Comparison of ENCODE assay signal across 8 cellular contexts in the genomic region with DNA sequence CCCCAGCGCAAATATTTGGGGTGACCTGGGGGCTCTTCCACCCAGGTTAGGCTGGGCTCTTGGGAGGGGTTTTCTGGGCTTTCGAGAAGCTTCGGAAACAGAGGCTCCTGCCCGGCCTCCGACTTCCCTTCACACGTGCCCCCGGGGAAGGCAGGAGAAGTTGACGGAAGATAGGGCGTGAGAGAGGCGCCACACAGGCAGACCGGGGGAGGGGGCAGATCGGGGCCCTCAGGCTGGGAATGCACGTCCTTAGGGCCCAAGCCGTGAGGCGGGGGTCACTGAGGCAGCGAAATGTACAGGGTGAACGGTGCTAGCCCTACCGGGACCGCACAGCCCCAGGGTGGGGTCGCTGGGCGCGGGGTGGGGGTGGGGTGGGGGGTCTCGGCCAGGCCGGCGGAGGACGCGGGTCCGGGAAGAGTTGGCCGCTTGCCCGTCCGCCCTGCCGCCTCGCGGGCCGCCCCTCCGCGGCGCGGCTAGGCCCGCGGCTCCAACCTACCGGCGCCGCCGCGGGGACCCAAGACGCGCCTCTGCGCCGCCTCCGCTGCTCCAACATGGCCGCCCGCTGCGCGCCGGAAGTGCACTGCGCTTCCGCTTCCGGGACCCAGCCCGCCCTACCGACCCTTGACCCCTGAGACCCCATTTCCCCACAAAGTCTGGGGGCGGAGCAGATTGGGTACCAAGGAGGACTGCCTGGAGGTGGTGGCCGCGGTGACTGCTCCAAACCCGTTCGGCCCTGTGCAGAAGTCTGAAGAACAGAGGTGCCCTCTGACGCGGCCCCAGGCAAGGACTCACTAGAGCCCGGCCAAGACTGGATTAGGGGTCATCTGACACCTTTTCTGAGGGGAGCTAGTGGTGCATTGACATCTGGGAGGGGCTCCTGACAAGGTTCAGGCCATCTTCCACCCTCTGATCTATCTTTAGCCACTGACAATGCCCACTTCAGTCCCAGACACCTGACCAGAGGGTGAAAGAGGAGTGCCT. TPM values are rescaled to one million over a fixed set of nuclear protein-coding genes. Genes with fewer than 3 reads are reported as not detected.
DNase-seq lines count a peak whose midpoint lies in the region; ATAC-seq and TF ChIP-seq lines count a peak whose summit lies in the region.

Gene CCDC71 (minus strand): TSS at position 561 of the 981 bp plus-strand sequence. CDS start 2,123 bp downstream, outside the sequence.

- peak; percentile 80 to 82 for ATAC-seq in CD4-positive, CD25-positive, alpha-beta regulatory T cell (ENCODE audit: low read depth in 2 of 2)
- ATAC-seq in GM19463 (IDR thresholded peaks at IDR 0.05; ENCODE audit: unreplicated experiment), result peak; percentile 71
- ATAC-seq in aorta (ENCODE audit: low FRiP score), result peak; percentile 75

- H3K9me3 Mint-ChIP-seq in CD4-positive, CD25-positive, alpha-beta regulatory T cell, result peaks cover 0 to 5% (median 0%) of the 10 kb centered on the region in 7 donors

- DNase-seq in CD4-positive, CD25-positive, alpha-beta regulatory T cell, result peak; percentile 54 to 86 (median 75)
- DNase-seq in MG63, result peak; percentile 68
- DNase-seq in ascending aorta (ENCODE audit: low spot score in 2 of 2), result peak in 1 of 2 donors; percentile 86
- peak; percentile 84 for DNase-seq in hepatic stellate cell (ENCODE audit: low spot score)
- peak; percentile 91 for DNase-seq in retina
- peak; percentile 86 to 94 for DNase-seq in aorta

- intact Hi-C loops in T-helper 2 cell treated with Interferon-gamma antibody and Interleukin-4, amounts not matched to agents 100 ng/mL and 5 ng/mL, for 36 hours (cut with micrococcal nuclease), result no loop called here
- intact Hi-C loops in ascending aorta (cut with DNase I), result loop anchor here (1.0 kb wide), 1 partner anchor 33 kb away; the partner anchor contains the start of gene LAMB2
- intact Hi-C loops in aorta (cut with DNase I), result no loop called here

- peaks cover 7 to 39% (median 23%) of the 10 kb centered on the region in 4 donors for H3K4me1 Mint-ChIP-seq in CD4-positive, CD25-positive, alpha-beta regulatory T cell

- peaks cover 11% of the 10 kb centered on the region for H3K36me3 Mint-ChIP-seq in CD4-positive, CD25-positive, alpha-beta regulatory T cell

- H3K9me3 ChIP-seq in CD4-positive, CD25-positive, alpha-beta regulatory T cell (ENCODE audit: control insufficient read depth in 2 of 2, low read length in 2 of 2), result peaks cover 0 to 4% of the 10 kb centered on the region in 2 experiments
- no peaks in the 10 kb centered on the region for H3K9me3 ChIP-seq in MG63
- no peaks in the 10 kb centered on the region for H3K9me3 ChIP-seq in ascending aorta
- no peaks in the 10 kb centered on the region for H3K9me3 ChIP-seq in aorta (ENCODE audit: control insufficient read depth, low read length)

- no peaks in the 10 kb centered on the region for H3K27me3 ChIP-seq in CD4-positive, CD25-positive, alpha-beta regulatory T cell (ENCODE audit: control insufficient read depth, insufficient read depth, low read length)
- H3K27me3 ChIP-seq in MG63, result no peaks in the 10 kb centered on the region
- no peaks in the 10 kb centered on the region for H3K27me3 ChIP-seq in ascending aorta
- H3K27me3 ChIP-seq in aorta (ENCODE audit: control insufficient read depth in 1 of 2, insufficient read depth in 2 of 2, low read length in 1 of 2), result no peaks in the 10 kb centered on the region

- H3K36me3 ChIP-seq in CD4-positive, CD25-positive, alpha-beta regulatory T cell (ENCODE audit: control insufficient read depth, insufficient read depth, low read length), result peaks cover 14% of the 10 kb centered on the region
- H3K36me3 ChIP-seq in MG63 (peaks cover 21% of the 10 kb centered on the region), ascending aorta (peaks cover 21 to 27% of the 10 kb centered on the region in 2 donors), aorta (ENCODE audit: control insufficient read depth in 1 of 2, insufficient read depth in 2 of 2, low read length in 1 of 2) (peaks cover 0 to 3% of the 10 kb centered on the region in 2 donors)

- no peak for TF ChIP-seq CTCF in ascending aorta (IDR thresholded peaks at IDR 0.05)

- H3K4me3 Mint-ChIP-seq in CD4-positive, CD25-positive, alpha-beta regulatory T cell, result peak within 1 kb of the TSS; percentile 90 to 98 (median 92)

- peak within 1 kb of the TSS; percentile 92 to 93 (median 92) for H3K27ac Mint-ChIP-seq in CD4-positive, CD25-positive, alpha-beta regulatory T cell

- peak within 1 kb of the TSS; percentile 77 for H3K4me3 ChIP-seq in CD4-positive, CD25-positive, alpha-beta regulatory T cell (ENCODE audit: low read depth, low read length)
- peak within 1 kb of the TSS; percentile 81 for H3K4me3 ChIP-seq in MG63
- H3K4me3 ChIP-seq in ascending aorta, result peak within 1 kb of the TSS; percentile 82 to 95
- H3K4me3 ChIP-seq in aorta (ENCODE audit: low read length in 2 of 2), result peak within 1 kb of the TSS; percentile 94

- peak within 1 kb of the TSS; percentile 64 for H3K27ac ChIP-seq in CD4-positive, CD25-positive, alpha-beta regulatory T cell (ENCODE audit: insufficient read depth, low read length, poor library complexity, severe bottlenecking)
- H3K27ac ChIP-seq in ascending aorta (peak within 1 kb of the TSS; percentile 86 to 93), aorta (ENCODE audit: low read depth in 1 of 2, low read length in 2 of 2) (peak within 1 kb of the TSS; percentile 81)

- 3 to 4% methylated on average over 52 to 69 of the region's 69 CpGs for WGBS in aorta, 2 donors

- peaks cover 30% of the 10 kb centered on the region for H3K4me1 ChIP-seq in CD4-positive, CD25-positive, alpha-beta regulatory T cell (ENCODE audit: control insufficient read depth, insufficient read depth, low read length, poor library complexity, severe bottlenecking)
- H3K4me1 ChIP-seq in ascending aorta, result peaks cover 5 to 23% of the 10 kb centered on the region in 2 donors
- H3K4me1 ChIP-seq in aorta (ENCODE audit: control insufficient read depth in 1 of 2, insufficient read depth in 2 of 2, low read length in 2 of 2), result no peaks in the 10 kb centered on the region

- H3K27me3 Mint-ChIP-seq in CD4-positive, CD25-positive, alpha-beta regulatory T cell, result peaks cover 16% of the 10 kb centered on the region

RNA-seq across cellular contexts. Expression of gene CCDC71, which starts in this region (rescaled TPM):
- total RNA-seq in CD4-positive, CD25-positive, alpha-beta regulatory T cell, result 12.9 TPM
- polyA plus RNA-seq in CD4-positive, CD25-positive, alpha-beta regulatory T cell, result 1 to 10 TPM in 2 of 4 donors, under 1 TPM in 2; 0.76 to 2.2 (median 1.3) TPM
- 36.4 and 39.6 TPM in 2 replicates for total RNA-seq in MG63 (2014; rRNA removed; shearing (Covaris generic); ENCODE audit: low replicate concordance)
- total RNA-seq in T-helper 2 cell treated with Interferon-gamma antibody and Interleukin-4, amounts not matched to agents 100 ng/mL and 5 ng/mL, for 36 hours, result 23.4 and 24.0 TPM in 2 replicates
- total RNA-seq in ascending aorta (31.6 TPM), aorta (10 to 100 TPM; 13.2 to 16.6 TPM)
- polyA plus RNA-seq in aorta, result 10 to 100 TPM in 1 of 2 donors, 1 to 10 TPM in 1; 1.8 to 11.8 TPM
